ENCODE assay signal across 8 cellular contexts in genomic region chr15:49621327-49622210, GRCh38. TPM values are rescaled to one million over a fixed set of nuclear protein-coding genes. Genes with fewer than 3 reads are reported as not detected.
DNase-seq lines count a peak whose midpoint lies in the region; ATAC-seq and TF ChIP-seq lines count a peak whose summit lies in the region.

No MANE protein-coding gene starts in this region.

- H3K9me3 ChIP-seq in A673 (ENCODE audit: low read depth, low read length, poor library complexity, severe bottlenecking) (peaks cover 6% of the 10 kb centered on the region), prostate gland (no peaks in the 10 kb centered on the region)

- POLR2A ChIA-PET in A673 (lab: Charles Lee; ENCODE audit: low non-redundant PET) = no interaction called here

- intact Hi-C loops in A673 (cut with micrococcal nuclease; ENCODE audit: unreplicated experiment) (loop anchor here (10.0 kb wide), 1 partner anchor 63 kb away; no protein-coding TSS in a partner anchor), prostate gland (cut with DNase I) (loop anchor here (5.0 to 10.0 kb wide), 4 partner anchors 194 to 387 kb away; no protein-coding TSS in a partner anchor)

- TSS peak; percentile 63 for BruUV-seq in A673 (replicated peaks; lab: Mats Ljungman, UMichigan)

- ATAC-seq in GM18858 (IDR thresholded peaks at IDR 0.05; ENCODE audit: unreplicated experiment) (no peak), HG02642 (IDR thresholded peaks at IDR 0.05; ENCODE audit: poor library complexity, unreplicated experiment) (no peak)

- peaks cover 74% of the 10 kb centered on the region for H3K4me1 Mint-ChIP-seq in HFFc6 (ENCODE audit: low read depth)
- H3K4me1 Mint-ChIP-seq in T-helper 2 cell treated with Interferon-gamma antibody and Interleukin-4, amounts not matched to agents 5 μg/mL and 100 μg/mL, for 36 hours (ENCODE audit: low read depth) = peaks cover 37% of the 10 kb centered on the region

- peaks cover 12% of the 10 kb centered on the region for H3K9me3 Mint-ChIP-seq in HFFc6
- H3K9me3 Mint-ChIP-seq in T-helper 2 cell treated with Interferon-gamma antibody and Interleukin-4, amounts not matched to agents 5 μg/mL and 100 μg/mL, for 36 hours = peaks cover 8% of the 10 kb centered on the region

- H3K36me3 Mint-ChIP-seq in HFFc6 (ENCODE audit: low read depth) = peaks cover 48% of the 10 kb centered on the region
- peaks cover 24% of the 10 kb centered on the region for H3K36me3 Mint-ChIP-seq in T-helper 2 cell treated with Interferon-gamma antibody and Interleukin-4, amounts not matched to agents 5 μg/mL and 100 μg/mL, for 36 hours (ENCODE audit: low read depth)

- no peak for TF ChIP-seq POLR2A in prostate gland (IDR thresholded peaks at IDR 0.05)

- TF ChIP-seq CTCF in A673 (conservative IDR thresholded peaks at IDR 0.05; ENCODE audit: low read depth, low read length) (no peak), HFFc6 (IDR thresholded peaks at IDR 0.05) (no peak), fibroblast of mammary gland (conservative IDR thresholded peaks at IDR 0.05; ENCODE audit: control insufficient read depth, insufficient read depth, low read depth, low read length) (no peak), prostate gland (IDR thresholded peaks at IDR 0.05) (no peak)

- H3K27ac ChIP-seq in A673 (ENCODE audit: low read depth, low read length, poor library complexity, severe bottlenecking) (peak overlapping the region; percentile 90), prostate gland (peak overlapping the region; percentile 86 to 87)

- peaks cover 17% of the 10 kb centered on the region for H3K36me3 ChIP-seq in A673 (ENCODE audit: insufficient read depth, low read length, poor library complexity, severe bottlenecking)
- H3K36me3 ChIP-seq in prostate gland = no peaks in the 10 kb centered on the region

- 9% methylated on average over 12 of the region's 12 CpGs for WGBS in prostate gland

- DNase-seq in A673 (ENCODE audit: low spot score) (peak; percentile 1), HFFc6 (no peak), fibroblast of mammary gland (ENCODE audit: low read depth) (peak; percentile 35), prostate gland (ENCODE audit: low spot score) (no peak), Ammon's horn (ENCODE audit: low spot score) (no peak)
- no peak for DNase-seq in T-helper 2 cell treated with Interferon-gamma antibody and Interleukin-4, amounts not matched to agents 5 μg/mL and 100 μg/mL, for 36 hours (ENCODE audit: low spot score)

- peaks cover 2% of the 10 kb centered on the region; the same call in 1 of the 2 replicates for H3K27me3 Mint-ChIP-seq in HFFc6 (ENCODE audit: insufficient read depth)
- H3K27me3 Mint-ChIP-seq in T-helper 2 cell treated with Interferon-gamma antibody and Interleukin-4, amounts not matched to agents 5 μg/mL and 100 μg/mL, for 36 hours (ENCODE audit: low read depth) = no peaks in the 10 kb centered on the region

- H3K27me3 ChIP-seq in A673 (replicated peaks; ENCODE audit: insufficient read depth, low read depth, low read length, poor library complexity) (no peaks in the 10 kb centered on the region), prostate gland (replicated peaks; ENCODE audit: insufficient read depth) (no peaks in the 10 kb centered on the region)

- H3K4me1 ChIP-seq in A673 (ENCODE audit: insufficient read depth, low read length, poor library complexity, severe bottlenecking) (peaks cover 8% of the 10 kb centered on the region), prostate gland (replicated peaks) (no peaks in the 10 kb centered on the region)

- H3K27ac Mint-ChIP-seq in HFFc6 = peak overlapping the region; percentile 98
- H3K27ac Mint-ChIP-seq in T-helper 2 cell treated with Interferon-gamma antibody and Interleukin-4, amounts not matched to agents 5 μg/mL and 100 μg/mL, for 36 hours = peak overlapping the region; percentile 95

- peak overlapping the region; percentile 98 for H3K4me3 Mint-ChIP-seq in HFFc6
- H3K4me3 Mint-ChIP-seq in T-helper 2 cell treated with Interferon-gamma antibody and Interleukin-4, amounts not matched to agents 5 μg/mL and 100 μg/mL, for 36 hours = peak overlapping the region; percentile 93

- H3K4me3 ChIP-seq in A673 (ENCODE audit: low read depth, low read length, poor library complexity, severe bottlenecking) (peak overlapping the region; percentile 67), fibroblast of mammary gland (ENCODE audit: control insufficient read depth, low read depth, low read length) (peak overlapping the region; percentile 71), prostate gland (peak overlapping the region; percentile 62 to 63)

- CTCF ChIA-PET in A673 (lab: Charles Lee) = no interaction called here

RNA-seq across cellular contexts. Expression of gene DTWD1, which starts 0.7 kb away (rescaled TPM):
- total RNA-seq in A673 (2021) (16.5 and 18.0 TPM in 2 replicates), prostate gland (10 to 100 TPM; 16.6 to 21.1 TPM)
- 10 to 100 TPM; 43.5 to 48.2 (median 46.8) TPM for total RNA-seq in HFFc6 (2021; fragmentation: NEBNext Ultra II Directional; extraction: Animal tissue kit (Norgen Biotek cat#: 25700))

RNA-seq across cellular contexts. Expression of gene FAM227B, which starts 1.0 kb away (rescaled TPM):
- total RNA-seq in A673 (2021) = 2.3 and 4.2 TPM in 2 replicates
- 1 to 10 TPM; 4.3 to 7.5 (median 5.7) TPM for total RNA-seq in HFFc6 (2021; fragmentation: NEBNext Ultra II Directional; extraction: Animal tissue kit (Norgen Biotek cat#: 25700))
- total RNA-seq in prostate gland = 10 to 100 TPM in 1 of 2 donors, 1 to 10 TPM in 1; 8.3 to 12.9 TPM

Comparison
In these comparisons a context has a peak if more than half of its experiments do, and no peak if none do; other contexts are left out.
1. DNase-seq: peak in A673 (single experiment) and fibroblast of mammary gland (single experiment); none in HFFc6 (single experiment), T-helper 2 cell treated with Interferon-gamma antibody and Interleukin-4, amounts not matched to agents 5 μg/mL and 100 μg/mL, for 36 hours (single experiment), prostate gland (single experiment) and Ammon's horn (single experiment).
2. Peak in every context shown above with its lines, with median percentiles within 50 percentile points of each other: H3K4me3 ChIP-seq.